In genomic region chr9:121169094-121169601, GRCh38 we compare ENCODE assay signal across 8 cellular contexts. TPM values are rescaled to one million over a fixed set of nuclear protein-coding genes. Genes with fewer than 3 reads are reported as not detected.
DNase-seq lines count a peak whose midpoint lies in the region; ATAC-seq, FAIRE-seq and TF ChIP-seq lines count a peak whose summit lies in the region.

No MANE protein-coding gene starts in this region.

- peaks cover 0 to 29% of the 10 kb centered on the region in 2 experiments for H3K36me3 ChIP-seq in keratinocyte (ENCODE audit: control insufficient read depth in 2 of 2, extremely low read depth in 1 of 2, insufficient read depth in 2 of 2, low read length in 2 of 2)

- peak; percentile 48 to 59 (median 52) for TF ChIP-seq CTCF in keratinocyte (optimal IDR thresholded peaks at IDR 0.05 in 1 of 3, IDR thresholded peaks at IDR 0.05 in 1 of 3, conservative IDR thresholded peaks at IDR 0.05 in 1 of 3; ENCODE audit: extremely low read depth in 1 of 3, insufficient read depth in 2 of 3, low read length in 3 of 3)

- no peak overlapping the region for H3K4me2 ChIP-seq in keratinocyte (ENCODE audit: control insufficient read depth, extremely low read depth, insufficient read depth, low read depth, low read length)

- peaks cover 4% of the 10 kb centered on the region for H3K4me1 ChIP-seq in keratinocyte (ENCODE audit: control insufficient read depth, extremely low read depth, insufficient read depth, low read length)

- peaks cover 29% of the 10 kb centered on the region for H3K4me1 Mint-ChIP-seq in activated naive CD4-positive, alpha-beta T cell treated with anti-CD3 and anti-CD28 coated beads, Interleukin-2, amount 50 U/mL, for 24 hours

- FAIRE-seq in keratinocyte (lab: Jason Lieb, UNC) = no peak

- dilution Hi-C loops in keratinocyte (cut with MboI; ENCODE audit: extremely low pct_ligation_motif_present, low sequenced_read_pairs) = no loop called here

- no peaks in the 10 kb centered on the region for H3K9me3 ChIP-seq in keratinocyte (ENCODE audit: control insufficient read depth, low read depth, low read length)

- H3K79me2 ChIP-seq in keratinocyte (ENCODE audit: control insufficient read depth, insufficient read depth, low read length) = no peaks in the 10 kb centered on the region

- no peak overlapping the region for H2AFZ ChIP-seq in keratinocyte (ENCODE audit: control insufficient read depth, low read length)

- H3K4me3 Mint-ChIP-seq in activated naive CD4-positive, alpha-beta T cell treated with anti-CD3 and anti-CD28 coated beads, Interleukin-2, amount 50 U/mL, for 24 hours = no peak overlapping the region

- H3K36me3 Mint-ChIP-seq in activated naive CD4-positive, alpha-beta T cell treated with anti-CD3 and anti-CD28 coated beads, Interleukin-2, amount 50 U/mL, for 24 hours = peaks cover 22% of the 10 kb centered on the region

- peak; percentile 57 for DNase-seq in AG08395 (ENCODE audit: low spot score)
- peak; percentile 21 for DNase-seq in H4 (ENCODE audit: low spot score)
- no peak for DNase-seq in keratinocyte (ENCODE audit: low read depth, low spot score)
- DNase-seq in islet precursor cell = no peak
- no peak for DNase-seq in iPS-NIHi7 (ENCODE audit: extremely low spot score)

- no peak overlapping the region for H3K27ac ChIP-seq in keratinocyte (ENCODE audit: control insufficient read depth, insufficient read depth, low read length)

- peak overlapping the region; percentile 27 for H3K27ac Mint-ChIP-seq in activated naive CD4-positive, alpha-beta T cell treated with anti-CD3 and anti-CD28 coated beads, Interleukin-2, amount 50 U/mL, for 24 hours

- ATAC-seq in GM18519 (IDR thresholded peaks at IDR 0.05; ENCODE audit: low FRiP score, unreplicated experiment) (no peak), GM21737 (IDR thresholded peaks at IDR 0.05; ENCODE audit: unreplicated experiment) (no peak)

- H3K4me3 ChIP-seq in keratinocyte (ENCODE audit: control insufficient read depth in 2 of 3, extremely low read depth in 1 of 3, insufficient read depth in 2 of 3, low read depth in 1 of 3, low read length in 3 of 3) = no peak overlapping the region

- H3K9ac ChIP-seq in keratinocyte (ENCODE audit: control insufficient read depth, extremely low read depth, insufficient read depth, low read length) = no peak overlapping the region

- no peaks in the 10 kb centered on the region for H3K27me3 ChIP-seq in keratinocyte (ENCODE audit: control insufficient read depth, extremely low read depth, insufficient read depth, low read length)

- no peaks in the 10 kb centered on the region for H3K9me1 ChIP-seq in keratinocyte (ENCODE audit: control insufficient read depth, extremely low read depth, insufficient read depth, low read length)

- H3K27me3 Mint-ChIP-seq in activated naive CD4-positive, alpha-beta T cell treated with anti-CD3 and anti-CD28 coated beads, Interleukin-2, amount 50 U/mL, for 24 hours = no peaks in the 10 kb centered on the region

- no peaks in the 10 kb centered on the region for H3K9me3 Mint-ChIP-seq in activated naive CD4-positive, alpha-beta T cell treated with anti-CD3 and anti-CD28 coated beads, Interleukin-2, amount 50 U/mL, for 24 hours

- H4K20me1 ChIP-seq in keratinocyte (ENCODE audit: control insufficient read depth, extremely low read depth, insufficient read depth, low read length) = no peaks in the 10 kb centered on the region

RNA-seq across cellular contexts. Expression of gene RAB14, which starts 32.5 kb away (rescaled TPM):
- 27.1 and 30.7 TPM in 2 replicates for total RNA-seq in H4 (2014; rRNA removed; shearing (Covaris generic))
- polyA plus RNA-seq in keratinocyte = 21.5 to 42.8 TPM (median 41.2 TPM) in 3 replicates
- polyA plus RNA-seq in keratinocyte (2011; ENCODE audit: low read depth) = 77.9 TPM
- polyA plus RNA-seq in keratinocyte (2011; cell fraction: cytosol; rRNA removed) = 29.5 and 51.8 TPM in 2 replicates
- 38.9 and 55.7 TPM in 2 replicates for polyA plus RNA-seq in keratinocyte (2011; cell fraction: nucleus; rRNA removed)
- 43.9 and 49.5 TPM in 2 replicates for polyA plus RNA-seq in keratinocyte (2012; ENCODE audit: low replicate concordance)
- 8.9 to 25.5 TPM (median 12.7 TPM) in 3 replicates for polyA minus RNA-seq in keratinocyte
- 18.2 TPM for polyA minus RNA-seq in keratinocyte (2011; cell fraction: cytosol; rRNA and poly(A)+ RNA removed)
- polyA minus RNA-seq in keratinocyte (2011; cell fraction: nucleus; rRNA and poly(A)+ RNA removed) = 13.7 and 27.1 TPM in 2 replicates

Comparison
In these comparisons a context has a peak if more than half of its experiments do, and no peak if none do; other contexts are left out.
1. DNase-seq: peak in AG08395 (single experiment) and H4 (single experiment); none in keratinocyte (single experiment), islet precursor cell (single experiment) and iPS-NIHi7 (single experiment).